14 cellular contexts compared by ENCODE assay signal in genomic region chr17:77695386-77695785, GRCh38.
DNase-seq lines count a peak whose midpoint lies in the region; ATAC-seq and TF ChIP-seq lines count a peak whose summit lies in the region.
"Had no signal": no experiment of that assay in that cellular context is flagged by ENCODE, and none has a peak within 500 bp of the region (broad histone marks: within the 10 kb centered on the region; RNA-seq: fewer than 3 reads in every experiment).

No MANE protein-coding gene starts in this region.

- no peaks in the 10 kb centered on the region for H3K9me3 Mint-ChIP-seq in activated CD4-positive, alpha-beta T cell treated with anti-CD3 and anti-CD28 coated beads, Interleukin-2, amount 10 ng/mL, durations not matched to agents 7 days and 5 days
- H3K9me3 Mint-ChIP-seq in activated CD8-positive, alpha-beta memory T cell treated with anti-CD3 and anti-CD28 coated beads, Interleukin-2, amount 10 ng/mL, durations not matched to agents 7 days and 5 days (ENCODE audit: low read depth): no peaks in the 10 kb centered on the region
- H3K9me3 Mint-ChIP-seq in glutamatergic neuron (ENCODE audit: unreplicated experiment): peaks cover 16% of the 10 kb centered on the region
- H3K9me3 Mint-ChIP-seq in stimulated activated effector memory CD8-positive, alpha-beta T cell treated with anti-CD3 and anti-CD28 coated beads, Interleukin-12 subunit alpha, Interleukin-12 subunit beta, amount 100 ng/mL, for 72 hours: no peaks in the 10 kb centered on the region

- H3K4me3 Mint-ChIP-seq in activated CD4-positive, alpha-beta T cell treated with anti-CD3 and anti-CD28 coated beads, Interleukin-2, amount 10 ng/mL, durations not matched to agents 7 days and 5 days: no peak overlapping the region
- H3K4me3 Mint-ChIP-seq in activated CD8-positive, alpha-beta memory T cell treated with anti-CD3 and anti-CD28 coated beads, Interleukin-2, amount 10 ng/mL, durations not matched to agents 7 days and 5 days: no peak overlapping the region
- H3K4me3 Mint-ChIP-seq in glutamatergic neuron (ENCODE audit: unreplicated experiment): peak overlapping the region; percentile 42
- H3K4me3 Mint-ChIP-seq in stimulated activated effector memory CD8-positive, alpha-beta T cell treated with anti-CD3 and anti-CD28 coated beads, Interleukin-12 subunit alpha, Interleukin-12 subunit beta, amount 100 ng/mL, for 72 hours: no peak overlapping the region

- CTCF ChIA-PET in activated CD4-positive, alpha-beta T cell treated with anti-CD3 and anti-CD28 coated beads, Interleukin-2, amount 10 ng/mL, durations not matched to agents 7 days and 5 days (lab: Charles Lee): no interaction called here
- CTCF ChIA-PET in activated CD8-positive, alpha-beta memory T cell treated with anti-CD3 and anti-CD28 coated beads, Interleukin-2, amount 10 ng/mL, durations not matched to agents 7 days and 5 days (lab: Charles Lee): no interaction called here

- DNase-seq in activated CD4-positive, alpha-beta T cell treated with anti-CD3 and anti-CD28 coated beads, Interleukin-2, amount 10 ng/mL, durations not matched to agents 7 days and 5 days: peak; percentile 4
- no peak for DNase-seq in activated CD4-positive, alpha-beta T cell treated with anti-CD3 and anti-CD28 coated beads for 48 hours
- DNase-seq in activated CD8-positive, alpha-beta memory T cell treated with anti-CD3 and anti-CD28 coated beads, Interleukin-2, amount 10 ng/mL, durations not matched to agents 7 days and 5 days: peak; percentile 21
- DNase-seq in glutamatergic neuron: no peak
- DNase-seq in stimulated activated effector memory CD8-positive, alpha-beta T cell treated with anti-CD3 and anti-CD28 coated beads, Interleukin-12 subunit alpha, Interleukin-12 subunit beta, amount 100 ng/mL, for 72 hours (ENCODE audit: low spot score in 2 of 2): no peak
- no peak for DNase-seq in foreskin melanocyte
- DNase-seq in NCI-H2081 treated with DMSO at 0.1 percent for 48 hours (lab: John Stamatoyannopoulos, UW): no peak
- DNase-seq: NCI-H1092 treated with DMSO at 0.1 percent for 48 hours, NCI-H1694 treated with DMSO at 0.1 percent for 48 hours, NCI-H446, NCI-H774, PC-9 had no signal

- POLR2A ChIA-PET in activated CD4-positive, alpha-beta T cell treated with anti-CD3 and anti-CD28 coated beads, Interleukin-2, amount 10 ng/mL, durations not matched to agents 7 days and 5 days (lab: Charles Lee): no interaction called here

- H3K4me1 Mint-ChIP-seq in activated CD4-positive, alpha-beta T cell treated with anti-CD3 and anti-CD28 coated beads, Interleukin-2, amount 10 ng/mL, durations not matched to agents 7 days and 5 days: peaks cover 43% of the 10 kb centered on the region
- H3K4me1 Mint-ChIP-seq in activated CD8-positive, alpha-beta memory T cell treated with anti-CD3 and anti-CD28 coated beads, Interleukin-2, amount 10 ng/mL, durations not matched to agents 7 days and 5 days: peaks cover 29% of the 10 kb centered on the region
- peaks cover 22% of the 10 kb centered on the region for H3K4me1 Mint-ChIP-seq in glutamatergic neuron (ENCODE audit: low read depth, unreplicated experiment)
- peaks cover 33% of the 10 kb centered on the region for H3K4me1 Mint-ChIP-seq in stimulated activated effector memory CD8-positive, alpha-beta T cell treated with anti-CD3 and anti-CD28 coated beads, Interleukin-12 subunit alpha, Interleukin-12 subunit beta, amount 100 ng/mL, for 72 hours

- TF ChIP-seq CTCF in glutamatergic neuron (IDR thresholded peaks at IDR 0.05; ENCODE audit: partially characterized antibody, unreplicated experiment): no peak

- no peak overlapping the region for H3K27ac Mint-ChIP-seq in activated CD4-positive, alpha-beta T cell treated with anti-CD3 and anti-CD28 coated beads, Interleukin-2, amount 10 ng/mL, durations not matched to agents 7 days and 5 days
- no peak overlapping the region for H3K27ac Mint-ChIP-seq in activated CD8-positive, alpha-beta memory T cell treated with anti-CD3 and anti-CD28 coated beads, Interleukin-2, amount 10 ng/mL, durations not matched to agents 7 days and 5 days
- H3K27ac Mint-ChIP-seq in glutamatergic neuron (ENCODE audit: unreplicated experiment): peak overlapping the region; percentile 55
- peak overlapping the region; percentile 12 for H3K27ac Mint-ChIP-seq in stimulated activated effector memory CD8-positive, alpha-beta T cell treated with anti-CD3 and anti-CD28 coated beads, Interleukin-12 subunit alpha, Interleukin-12 subunit beta, amount 100 ng/mL, for 72 hours

- ATAC-seq in activated CD8-positive, alpha-beta memory T cell treated with anti-CD3 and anti-CD28 coated beads, Interleukin-2, amount 10 ng/mL, durations not matched to agents 7 days and 5 days: no peak
- ATAC-seq in stimulated activated effector memory CD8-positive, alpha-beta T cell treated with anti-CD3 and anti-CD28 coated beads, Interleukin-12 subunit alpha, Interleukin-12 subunit beta, amount 100 ng/mL, for 72 hours: no peak
- ATAC-seq in GM18861 (IDR thresholded peaks at IDR 0.05; ENCODE audit: unreplicated experiment): no peak
- ATAC-seq: HepG2 had no signal

- peaks cover 21% of the 10 kb centered on the region for H3K27me3 Mint-ChIP-seq in activated CD4-positive, alpha-beta T cell treated with anti-CD3 and anti-CD28 coated beads, Interleukin-2, amount 10 ng/mL, durations not matched to agents 7 days and 5 days
- H3K27me3 Mint-ChIP-seq in activated CD8-positive, alpha-beta memory T cell treated with anti-CD3 and anti-CD28 coated beads, Interleukin-2, amount 10 ng/mL, durations not matched to agents 7 days and 5 days: peaks cover 45% of the 10 kb centered on the region
- H3K27me3 Mint-ChIP-seq in glutamatergic neuron (ENCODE audit: unreplicated experiment): peaks cover 22% of the 10 kb centered on the region

- no peaks in the 10 kb centered on the region for H3K36me3 Mint-ChIP-seq in activated CD4-positive, alpha-beta T cell treated with anti-CD3 and anti-CD28 coated beads, Interleukin-2, amount 10 ng/mL, durations not matched to agents 7 days and 5 days (ENCODE audit: low read depth)
- no peaks in the 10 kb centered on the region for H3K36me3 Mint-ChIP-seq in activated CD8-positive, alpha-beta memory T cell treated with anti-CD3 and anti-CD28 coated beads, Interleukin-2, amount 10 ng/mL, durations not matched to agents 7 days and 5 days
- H3K36me3 Mint-ChIP-seq in glutamatergic neuron (ENCODE audit: unreplicated experiment): no peaks in the 10 kb centered on the region
- H3K36me3 Mint-ChIP-seq in stimulated activated effector memory CD8-positive, alpha-beta T cell treated with anti-CD3 and anti-CD28 coated beads, Interleukin-12 subunit alpha, Interleukin-12 subunit beta, amount 100 ng/mL, for 72 hours: peaks cover 4% of the 10 kb centered on the region

Comparison
In these comparisons a context has a peak if more than half of its experiments do, and no peak if none do; other contexts are left out.
1. DNase-seq: peak in activated CD4-positive, alpha-beta T cell treated with anti-CD3 and anti-CD28 coated beads, Interleukin-2, amount 10 ng/mL, durations not matched to agents 7 days and 5 days (single experiment) and activated CD8-positive, alpha-beta memory T cell treated with anti-CD3 and anti-CD28 coated beads, Interleukin-2, amount 10 ng/mL, durations not matched to agents 7 days and 5 days (single experiment); none in activated CD4-positive, alpha-beta T cell treated with anti-CD3 and anti-CD28 coated beads for 48 hours (single experiment), glutamatergic neuron (single experiment), stimulated activated effector memory CD8-positive, alpha-beta T cell treated with anti-CD3 and anti-CD28 coated beads, Interleukin-12 subunit alpha, Interleukin-12 subunit beta, amount 100 ng/mL, for 72 hours (0 of 2), foreskin melanocyte (single experiment) and NCI-H2081 treated with DMSO at 0.1 percent for 48 hours (single experiment).
2. H3K27ac Mint-ChIP-seq: peak in glutamatergic neuron (single experiment) and stimulated activated effector memory CD8-positive, alpha-beta T cell treated with anti-CD3 and anti-CD28 coated beads, Interleukin-12 subunit alpha, Interleukin-12 subunit beta, amount 100 ng/mL, for 72 hours (single experiment); none in activated CD4-positive, alpha-beta T cell treated with anti-CD3 and anti-CD28 coated beads, Interleukin-2, amount 10 ng/mL, durations not matched to agents 7 days and 5 days (single experiment) and activated CD8-positive, alpha-beta memory T cell treated with anti-CD3 and anti-CD28 coated beads, Interleukin-2, amount 10 ng/mL, durations not matched to agents 7 days and 5 days (single experiment).